Comparison of ENCODE assay signal across 1 cellular context in the genomic region with DNA sequence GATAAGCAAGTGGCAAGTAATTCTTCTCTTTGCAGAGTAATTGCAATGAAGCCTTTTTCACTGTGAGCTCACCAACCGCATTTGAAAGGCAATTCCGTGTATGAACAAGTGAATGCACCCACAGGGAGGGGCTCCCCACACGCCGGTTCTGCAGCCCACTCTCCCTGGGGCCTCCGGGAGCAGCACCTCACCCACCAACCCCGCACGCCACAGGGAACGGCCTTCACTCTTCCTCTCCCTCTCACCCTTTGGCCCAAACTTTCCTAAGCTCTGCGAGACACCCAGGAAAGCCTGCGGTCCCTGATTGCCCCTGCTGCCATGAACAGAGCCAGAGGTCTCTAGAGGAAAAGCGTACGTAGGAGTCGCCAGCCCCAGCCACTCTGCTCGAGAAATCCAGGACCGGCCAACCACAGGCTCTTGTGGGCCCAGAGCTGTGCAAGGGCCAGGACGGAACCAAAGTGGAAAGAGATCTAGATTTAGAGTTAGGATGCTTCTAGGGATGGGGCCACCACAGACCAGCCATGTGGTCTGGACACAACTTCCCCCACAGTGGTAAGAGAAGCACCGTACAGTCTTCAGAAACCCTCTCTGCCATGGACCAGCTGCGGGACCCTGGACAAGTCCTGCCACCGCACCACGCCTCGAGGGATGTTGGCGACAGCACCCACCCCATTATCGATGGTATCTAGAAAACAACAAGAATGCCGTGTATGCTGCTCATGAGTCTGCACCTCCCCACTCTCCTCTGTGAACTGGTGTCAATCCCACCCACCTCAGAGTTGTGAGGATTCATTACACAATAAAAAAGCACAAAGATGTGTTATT.
TF ChIP-seq lines count a peak whose summit lies in the region.

No MANE protein-coding gene starts in this region.

TF ChIP-seq in HepG2, 621 proteins besides CTCF, POLR2A, EP300 and RAD21:
- TF ChIP-seq MIER2 (CRISPR knock-in tag; IDR thresholded peaks at IDR 0.05) (no peak), ARNT2 (CRISPR knock-in tag; IDR thresholded peaks at IDR 0.05; ENCODE audit: low read depth) (no peak)
- TF ChIP-seq, protein P1, sequence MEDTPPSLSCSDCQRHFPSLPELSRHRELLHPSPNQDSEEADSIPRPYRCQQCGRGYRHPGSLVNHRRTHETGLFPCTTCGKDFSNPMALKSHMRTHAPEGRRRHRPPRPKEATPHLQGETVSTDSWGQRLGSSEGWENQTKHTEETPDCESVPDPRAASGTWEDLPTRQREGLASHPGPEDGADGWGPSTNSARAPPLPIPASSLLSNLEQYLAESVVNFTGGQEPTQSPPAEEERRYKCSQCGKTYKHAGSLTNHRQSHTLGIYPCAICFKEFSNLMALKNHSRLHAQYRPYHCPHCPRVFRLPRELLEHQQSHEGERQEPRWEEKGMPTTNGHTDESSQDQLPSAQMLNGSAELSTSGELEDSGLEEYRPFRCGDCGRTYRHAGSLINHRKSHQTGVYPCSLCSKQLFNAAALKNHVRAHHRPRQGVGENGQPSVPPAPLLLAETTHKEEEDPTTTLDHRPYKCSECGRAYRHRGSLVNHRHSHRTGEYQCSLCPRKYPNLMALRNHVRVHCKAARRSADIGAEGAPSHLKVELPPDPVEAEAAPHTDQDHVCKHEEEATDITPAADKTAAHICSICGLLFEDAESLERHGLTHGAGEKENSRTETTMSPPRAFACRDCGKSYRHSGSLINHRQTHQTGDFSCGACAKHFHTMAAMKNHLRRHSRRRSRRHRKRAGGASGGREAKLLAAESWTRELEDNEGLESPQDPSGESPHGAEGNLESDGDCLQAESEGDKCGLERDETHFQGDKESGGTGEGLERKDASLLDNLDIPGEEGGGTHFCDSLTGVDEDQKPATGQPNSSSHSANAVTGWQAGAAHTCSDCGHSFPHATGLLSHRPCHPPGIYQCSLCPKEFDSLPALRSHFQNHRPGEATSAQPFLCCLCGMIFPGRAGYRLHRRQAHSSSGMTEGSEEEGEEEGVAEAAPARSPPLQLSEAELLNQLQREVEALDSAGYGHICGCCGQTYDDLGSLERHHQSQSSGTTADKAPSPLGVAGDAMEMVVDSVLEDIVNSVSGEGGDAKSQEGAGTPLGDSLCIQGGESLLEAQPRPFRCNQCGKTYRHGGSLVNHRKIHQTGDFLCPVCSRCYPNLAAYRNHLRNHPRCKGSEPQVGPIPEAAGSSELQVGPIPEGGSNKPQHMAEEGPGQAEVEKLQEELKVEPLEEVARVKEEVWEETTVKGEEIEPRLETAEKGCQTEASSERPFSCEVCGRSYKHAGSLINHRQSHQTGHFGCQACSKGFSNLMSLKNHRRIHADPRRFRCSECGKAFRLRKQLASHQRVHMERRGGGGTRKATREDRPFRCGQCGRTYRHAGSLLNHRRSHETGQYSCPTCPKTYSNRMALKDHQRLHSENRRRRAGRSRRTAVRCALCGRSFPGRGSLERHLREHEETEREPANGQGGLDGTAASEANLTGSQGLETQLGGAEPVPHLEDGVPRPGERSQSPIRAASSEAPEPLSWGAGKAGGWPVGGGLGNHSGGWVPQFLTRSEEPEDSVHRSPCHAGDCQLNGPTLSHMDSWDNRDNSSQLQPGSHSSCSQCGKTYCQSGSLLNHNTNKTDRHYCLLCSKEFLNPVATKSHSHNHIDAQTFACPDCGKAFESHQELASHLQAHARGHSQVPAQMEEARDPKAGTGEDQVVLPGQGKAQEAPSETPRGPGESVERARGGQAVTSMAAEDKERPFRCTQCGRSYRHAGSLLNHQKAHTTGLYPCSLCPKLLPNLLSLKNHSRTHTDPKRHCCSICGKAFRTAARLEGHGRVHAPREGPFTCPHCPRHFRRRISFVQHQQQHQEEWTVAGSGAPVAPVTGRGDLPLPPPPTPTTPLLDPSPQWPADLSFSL (CRISPR knock-in tag; IDR thresholded peaks at IDR 0.05) = no peak
